Comparison of ENCODE assay signal across 9 cellular contexts in genomic region chr20:45097485-45098095, GRCh38. TPM values are rescaled to one million over a fixed set of nuclear protein-coding genes. Genes with fewer than 3 reads are reported as not detected.
DNase-seq lines count a peak whose midpoint lies in the region; ATAC-seq, FAIRE-seq and TF ChIP-seq lines count a peak whose summit lies in the region.
"Had no signal": no experiment of that assay in that cellular context is flagged by ENCODE, and none has a peak within 500 bp of the region (broad histone marks: within the 10 kb centered on the region; RNA-seq: fewer than 3 reads in every experiment).

No MANE protein-coding gene starts in this region.

- H3K4me1 Mint-ChIP-seq in astrocyte (ENCODE audit: low read depth, unreplicated experiment) (peaks cover 4% of the 10 kb centered on the region), mesothelial cell of epicardium (peaks cover 2% of the 10 kb centered on the region)

- H3K4me3 ChIP-seq in astrocyte (ENCODE audit: insufficient read depth, low read depth, low read length) (peak overlapping the region; percentile 31), right lobe of liver (peak overlapping the region in 1 of 3 donors; percentile 26), thoracic aorta (peak overlapping the region; percentile 34)

- no peak overlapping the region for H3K9ac ChIP-seq in astrocyte (ENCODE audit: low read length)

- peak overlapping the region; percentile 79 for H3K4me2 ChIP-seq in astrocyte (ENCODE audit: low read length)

- H3K36me3 ChIP-seq in astrocyte (ENCODE audit: insufficient read depth, low read length) (no peaks in the 10 kb centered on the region), right lobe of liver (no peaks in the 10 kb centered on the region), thoracic aorta (no peaks in the 10 kb centered on the region)

- H3K79me2 ChIP-seq in astrocyte (ENCODE audit: insufficient read depth, low read length) = no peaks in the 10 kb centered on the region

- H3K4me3 Mint-ChIP-seq in astrocyte (ENCODE audit: unreplicated experiment) (no peak overlapping the region), mesothelial cell of epicardium (no peak overlapping the region)

- H3K36me3 Mint-ChIP-seq in astrocyte (ENCODE audit: low read depth, unreplicated experiment) = peaks cover 9% of the 10 kb centered on the region
- no peaks in the 10 kb centered on the region for H3K36me3 Mint-ChIP-seq in mesothelial cell of epicardium

- intact Hi-C loops in right lobe of liver (cut with DNase I) = loop anchor here (10.0 kb wide), 1 partner anchor 53 kb away; no protein-coding TSS in a partner anchor

- H3K27ac Mint-ChIP-seq in astrocyte (ENCODE audit: unreplicated experiment) = no peak overlapping the region
- no peak overlapping the region for H3K27ac Mint-ChIP-seq in mesothelial cell of epicardium

- 30% methylated on average over 2 of the region's 55 CpGs for WGBS in right lobe of liver (ENCODE audit: insufficient coverage, low coverage, low lambda C conversion rate, missing lambda C conversion rate)

- H3K27ac ChIP-seq in astrocyte (ENCODE audit: low read depth, low read length) (no peak overlapping the region), right lobe of liver (no peak overlapping the region), thoracic aorta (no peak overlapping the region)

- H3K9me3 Mint-ChIP-seq in astrocyte (ENCODE audit: unreplicated experiment) (no peaks in the 10 kb centered on the region), mesothelial cell of epicardium (no peaks in the 10 kb centered on the region)

- no peaks in the 10 kb centered on the region for H4K20me1 ChIP-seq in astrocyte (ENCODE audit: insufficient read depth, low read length)

- TF ChIP-seq CTCF in astrocyte (IDR thresholded peaks at IDR 0.05; ENCODE audit: insufficient read depth, low read depth, low read length) (no peak), right lobe of liver (IDR thresholded peaks at IDR 0.05) (peak in 3 of 4 donors; percentile 16 to 26 (median 18)), thoracic aorta (IDR thresholded peaks at IDR 0.05) (no peak), mesothelial cell of epicardium (IDR thresholded peaks at IDR 0.05; ENCODE audit: unreplicated experiment) (no peak)

- H2AFZ ChIP-seq in astrocyte (ENCODE audit: low read depth, low read length) = peak overlapping the region; percentile 80

- no peak for TF ChIP-seq POLR2A in right lobe of liver (IDR thresholded peaks at IDR 0.05)

- FAIRE-seq in astrocyte (lab: Jason Lieb, UNC) = no peak
- FAIRE-seq: A204.1 had no signal

- DNase-seq in NCI-H1092 treated with DMSO at 0.1 percent for 48 hours (lab: John Stamatoyannopoulos, UW) = peak; percentile 11
- DNase-seq in NCI-H1092 (lab: John Stamatoyannopoulos, UW) = no peak
- DNase-seq in astrocyte (ENCODE audit: low read depth) = peak; percentile 10
- peak in 1 of 3 donors; percentile 44 for DNase-seq in right lobe of liver
- DNase-seq in thoracic aorta (ENCODE audit: low spot score) = no peak
- DNase-seq in SHP77 (lab: John Stamatoyannopoulos, UW) = no peak
- DNase-seq in mesothelial cell of epicardium (ENCODE audit: low spot score in 2 of 2, unreplicated experiment in 2 of 2) = no peak

- ATAC-seq in right lobe of liver = peak in 2 of 4 donors; percentile 22 to 31
- ATAC-seq in thoracic aorta (ENCODE audit: insufficient number of reproducible peaks, low FRiP score, low read depth) = no peak
- ATAC-seq in HG03342 (IDR thresholded peaks at IDR 0.05; ENCODE audit: unreplicated experiment) = no peak

- H3K9me3 ChIP-seq in astrocyte (ENCODE audit: insufficient read depth, low read depth, low read length) (no peaks in the 10 kb centered on the region), right lobe of liver (no peaks in the 10 kb centered on the region), thoracic aorta (no peaks in the 10 kb centered on the region)

- H3K27me3 Mint-ChIP-seq in astrocyte (ENCODE audit: low read depth, unreplicated experiment) (peaks cover 20% of the 10 kb centered on the region), mesothelial cell of epicardium (ENCODE audit: low read depth) (peaks cover 52% of the 10 kb centered on the region)

- H3K27me3 ChIP-seq in astrocyte (ENCODE audit: insufficient read depth, low read length) (peaks cover 29% of the 10 kb centered on the region), right lobe of liver (peaks cover 4 to 10% of the 10 kb centered on the region in 2 donors), thoracic aorta (replicated peaks; ENCODE audit: insufficient read depth) (no peaks in the 10 kb centered on the region)

- H3K4me1 ChIP-seq in astrocyte (ENCODE audit: insufficient read depth, low read length) (peaks cover 6% of the 10 kb centered on the region), right lobe of liver (peaks cover 0 to 7% (median 0%) of the 10 kb centered on the region in 4 donors), thoracic aorta (ENCODE audit: control insufficient read depth in 1 of 2, low read depth in 2 of 2) (peaks cover 0 to 11% of the 10 kb centered on the region in 2 donors)

RNA-seq across cellular contexts. Expression of gene KCNS1, which starts 3.3 kb away (rescaled TPM):
- total RNA-seq in astrocyte = 2.2 and 2.3 TPM in 2 replicates
- total RNA-seq in right lobe of liver = under 1 TPM in 1 of 6 experiments, not detected in 5; 0.12 TPM
- total RNA-seq in thoracic aorta = not detected
- total RNA-seq in mesothelial cell of epicardium = 0.09 TPM in 1 of 3 replicates, not detected in the others

RNA-seq across cellular contexts. Expression of gene WFDC5, which starts 17.4 kb away (rescaled TPM):
- total RNA-seq in astrocyte = not detected in 2 replicates
- total RNA-seq in right lobe of liver = not detected
- total RNA-seq in thoracic aorta = not detected
- not detected in 3 replicates for total RNA-seq in mesothelial cell of epicardium

RNA-seq across cellular contexts. Expression of gene WFDC12, which starts 26.7 kb away (rescaled TPM):
- total RNA-seq in astrocyte (not detected in 2 replicates), right lobe of liver (not detected), thoracic aorta (not detected), mesothelial cell of epicardium (not detected in 3 replicates)

Comparison
In these comparisons a context has a peak if more than half of its experiments do, and no peak if none do; other contexts are left out.
1. DNase-seq: peak in NCI-H1092 treated with DMSO at 0.1 percent for 48 hours (single experiment) and astrocyte (single experiment); none in NCI-H1092 (single experiment), thoracic aorta (single experiment), SHP77 (0 of 2) and mesothelial cell of epicardium (0 of 2).
2. CTCF ChIP-seq: peak in right lobe of liver (3 of 4); none in astrocyte (single experiment), thoracic aorta (single experiment) and mesothelial cell of epicardium (single experiment).